ENCODE assay signal across 6 cellular contexts in the genomic region with DNA sequence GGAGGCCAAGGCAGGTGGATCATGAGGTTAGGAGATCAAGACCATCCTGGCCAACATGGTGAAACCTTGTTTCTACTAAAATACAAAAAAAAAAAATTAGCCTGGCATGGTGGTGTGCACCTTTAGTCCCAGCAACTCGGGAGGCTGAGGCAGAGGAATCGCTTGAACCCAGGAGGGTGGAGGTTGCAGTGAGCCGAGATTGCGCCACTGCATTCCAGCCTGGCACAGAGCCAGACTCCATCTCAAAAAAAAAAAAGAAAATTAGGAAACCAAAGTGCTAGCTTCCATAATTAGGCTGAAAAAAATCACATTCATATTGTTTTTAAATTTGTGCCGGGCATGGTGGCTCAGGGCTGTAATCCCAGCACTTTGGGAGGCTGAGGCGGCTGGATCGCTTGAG. TPM values are rescaled to one million over a fixed set of nuclear protein-coding genes. Genes with fewer than 3 reads are reported as not detected.
DNase-seq lines count a peak whose midpoint lies in the region; ATAC-seq, FAIRE-seq and TF ChIP-seq lines count a peak whose summit lies in the region.
"Not testable (repeated sequence)": the region's sequence is repeated elsewhere in the genome, so short reads cannot be mapped to it uniquely, and the experiment has no call there.

No MANE protein-coding gene starts in this region.

- H4K20me1 ChIP-seq in PC-9 (ENCODE audit: insufficient read depth); K562 (replicated peaks; ENCODE audit: control insufficient read depth, insufficient read depth, low read length); HepG2 (ENCODE audit: insufficient read depth, low read length): not testable (repeated sequence)

- H3K27ac ChIP-seq in HEK293 (ENCODE audit: extremely low read depth, low read depth, low read length); K562 (ENCODE audit: extremely low read depth, low read depth, low read length); HepG2 (ENCODE audit: extremely low read length, insufficient read depth, low read length): not testable (repeated sequence)
- H3K27ac ChIP-seq in PC-9 (peak overlapping the region; percentile 87), right atrium auricular region (peak overlapping the region; percentile 69 to 85), thyroid gland (peak overlapping the region in 2 of 3 donors; percentile 85 to 97)

- H3K79me2 ChIP-seq in PC-9 (ENCODE audit: low read depth) (peaks cover 97% of the 10 kb centered on the region), K562 (ENCODE audit: control insufficient read depth, insufficient read depth, low read length) (peaks cover 30% of the 10 kb centered on the region), HepG2 (ENCODE audit: insufficient read depth, low read length) (peaks cover 97% of the 10 kb centered on the region)

- not testable (repeated sequence) for H3K4me3 ChIP-seq in HEK293 (ENCODE audit: low read depth, low read length); PC-9; K562; right atrium auricular region; HepG2 (replicated peaks in 1 of 3; ENCODE audit: insufficient read depth in 1 of 3, low read depth in 2 of 3, low read length in 3 of 3); thyroid gland (replicated peaks in 1 of 3)

- H3K9me2 ChIP-seq in PC-9 (ENCODE audit: insufficient read depth), result not testable (repeated sequence)

- BruUV-seq in PC-9 (replicated peaks; lab: Mats Ljungman, UMichigan); K562 (replicated peaks; lab: Mats Ljungman, UMichigan); HepG2 (replicated peaks; lab: Mats Ljungman, UMichigan): not testable (repeated sequence)

- TF ChIP-seq POLR2A in K562 (conservative IDR thresholded peaks at IDR 0.05); HepG2 (IDR thresholded peaks at IDR 0.05; ENCODE audit: insufficient read depth in 1 of 2, low read depth in 2 of 2, low read length in 2 of 2); thyroid gland (IDR thresholded peaks at IDR 0.05): not testable (repeated sequence)

- not testable (repeated sequence) for H3K27me3 ChIP-seq in PC-9 (ENCODE audit: insufficient read depth, low read depth); K562 (ENCODE audit: control insufficient read depth in 2 of 2, insufficient read depth in 2 of 2, low read length in 2 of 2); right atrium auricular region; HepG2 (ENCODE audit: control insufficient read depth in 1 of 2, insufficient read depth in 2 of 2, low read length in 2 of 2); thyroid gland

- TF ChIP-seq RAD21 in K562 (CRISPR knock-in tag; conservative IDR thresholded peaks at IDR 0.05 in 1 of 2, IDR thresholded peaks at IDR 0.05 in 1 of 2); HepG2 (CRISPR knock-in tag; IDR thresholded peaks at IDR 0.05): not testable (repeated sequence)

- H3F3A ChIP-seq in PC-9 (ENCODE audit: insufficient read depth, low read depth), result peaks cover 31% of the 10 kb centered on the region

- H3K4me1 ChIP-seq in HEK293 (ENCODE audit: control insufficient read depth, insufficient read depth, low read length) (peaks cover 41% of the 10 kb centered on the region), PC-9 (replicated peaks; ENCODE audit: insufficient read depth) (peaks cover 55% of the 10 kb centered on the region), right atrium auricular region (peaks cover 0 to 67% of the 10 kb centered on the region in 2 donors), HepG2 (ENCODE audit: insufficient read depth, low read length) (peaks cover 92% of the 10 kb centered on the region), thyroid gland (peaks cover 38 to 56% of the 10 kb centered on the region in 2 donors)
- not testable (repeated sequence) for H3K4me1 ChIP-seq in K562 (replicated peaks in 1 of 2; ENCODE audit: control insufficient read depth in 2 of 2, insufficient read depth in 2 of 2, low read length in 2 of 2)

- not testable (repeated sequence) for FAIRE-seq in K562 (lab: Jason Lieb, UNC); HepG2 (lab: Jason Lieb, UNC)

- POLR2A ChIA-PET in HEK293 (lab: Yijun Ruan, JAX); HepG2 (lab: Yijun Ruan, JAX): not testable (repeated sequence)
- POLR2A ChIA-PET in PC-9 (lab: Charles Lee; ENCODE audit: unreplicated experiment), result interaction anchor here (0.9 kb wide), 1 partner anchor 11 kb away, joined by 7 read pairs; no protein-coding TSS in a partner anchor
- POLR2A ChIA-PET in K562 (lab: Yijun Ruan, JAX), result interaction anchor here (2.4 to 7.0 kb wide), 2 partner anchors 11 to 12 kb away, joined by 15 to 54 read pairs; no protein-coding TSS in a partner anchor

- intact Hi-C loops in PC-9 (cut with micrococcal nuclease; ENCODE audit: unreplicated experiment); K562 (cut with micrococcal nuclease); HepG2 (cut with micrococcal nuclease; ENCODE audit: unreplicated experiment); thyroid gland (cut with DNase I): not testable (repeated sequence)

- ATAC-seq in K562, HepG2: not testable (repeated sequence)

- not testable (repeated sequence) for H2AFZ ChIP-seq in PC-9; K562 (ENCODE audit: low read depth, low read length); HepG2 (ENCODE audit: low read length)

- not testable (repeated sequence) for H3K9me1 ChIP-seq in K562 (ENCODE audit: control insufficient read depth, insufficient read depth, low read length)

- not testable (repeated sequence) for H3K9me3 ChIP-seq in HEK293 (ENCODE audit: control insufficient read depth, insufficient read depth, low read depth, low read length); PC-9 (ENCODE audit: insufficient read depth, low read depth); K562 (replicated peaks; ENCODE audit: control insufficient read depth, insufficient read depth, low read depth, low read length); right atrium auricular region; HepG2 (ENCODE audit: low read length); thyroid gland

- 87% methylated on average over 7 of the region's 7 CpGs for WGBS in K562 (ENCODE audit: insufficient coverage, low coverage, missing lambda C conversion rate)
- WGBS in HepG2 (ENCODE audit: low lambda C conversion rate), result 94% methylated on average over 7 of the region's 7 CpGs
- WGBS in thyroid gland, 2 donors, result 90 to 92% methylated on average over 7 of the region's 7 CpGs

- CTCF ChIA-PET in HEK293 (lab: Yijun Ruan, JAX), result interaction anchor here (1.3 to 3.9 kb wide), 2 partner anchors 10 to 45 kb away, joined by 4 to 21 read pairs; no protein-coding TSS in a partner anchor
- CTCF ChIA-PET in PC-9 (lab: Charles Lee), result interaction anchor here (1.0 kb wide), 1 partner anchor 100 kb away, joined by 3 read pairs; no protein-coding TSS in a partner anchor
- CTCF ChIA-PET in K562 (lab: Yijun Ruan, JAX; ENCODE audit: low intra/inter-chr PET ratio); HepG2 (lab: Yijun Ruan, JAX; ENCODE audit: low intra/inter-chr PET ratio, low total read pairs): not testable (repeated sequence)

- in situ Hi-C loops in K562 (cut with MboI); HepG2 (cut with HindIII; ENCODE audit: extremely low pct_ligation_motif_present, low pct_unique_long_range_greater_than_20kb): not testable (repeated sequence)

- H3K9ac ChIP-seq in K562 (ENCODE audit: insufficient read depth in 1 of 2, low read depth in 2 of 2, low read length in 2 of 2); HepG2 (ENCODE audit: insufficient read depth, low read depth, low read length): not testable (repeated sequence)

- DNase-seq in PC-9; K562 (ENCODE audit: extremely low read depth in 1 of 4, low spot score in 3 of 4); right atrium auricular region (ENCODE audit: low spot score); HepG2 (ENCODE audit: low spot score); thyroid gland: not testable (repeated sequence)

- H3K36me3 ChIP-seq in HEK293 (ENCODE audit: control insufficient read depth in 2 of 2, insufficient read depth in 1 of 2, low read length in 2 of 2); PC-9 (ENCODE audit: low read depth); K562 (ENCODE audit: control insufficient read depth, insufficient read depth, low read length); right atrium auricular region; thyroid gland: not testable (repeated sequence)
- peaks cover 0 to 13% of the 10 kb centered on the region in 2 experiments; a peak in 4 of 5 replicates for H3K36me3 ChIP-seq in HepG2 (replicated peaks in 1 of 2; ENCODE audit: control insufficient read depth in 1 of 2, insufficient read depth in 2 of 2, low read length in 2 of 2)

- TF ChIP-seq EP300 in K562 (IDR thresholded peaks at IDR 0.05; ENCODE audit: low read length); HepG2 (IDR thresholded peaks at IDR 0.05; ENCODE audit: low read depth in 2 of 2, low read length in 2 of 2); HepG2 (CRISPR knock-in tag; IDR thresholded peaks at IDR 0.05; ENCODE audit: borderline replicate concordance): not testable (repeated sequence)

- not testable (repeated sequence) for H3K4me2 ChIP-seq in PC-9; K562 (ENCODE audit: insufficient read depth, low read length); HepG2 (ENCODE audit: low read depth, low read length)

- not testable (repeated sequence) for TF ChIP-seq CTCF in HEK293 (tag by site-specific recombination; IDR thresholded peaks at IDR 0.05); PC-9 (conservative IDR thresholded peaks at IDR 0.05); K562 (IDR thresholded peaks at IDR 0.05 in 2 of 3, conservative IDR thresholded peaks at IDR 0.05 in 1 of 3; ENCODE audit: insufficient read depth in 2 of 3, low read depth in 1 of 3, low read length in 3 of 3); right atrium auricular region (IDR thresholded peaks at IDR 0.05); HepG2 (CRISPR knock-in tag; IDR thresholded peaks at IDR 0.05); thyroid gland (IDR thresholded peaks at IDR 0.05)

RNA-seq across cellular contexts. Expression of gene LMTK2, which starts 14.7 kb away (rescaled TPM):
- total RNA-seq in PC-9 (2021) (33.3 and 37.1 TPM in 2 replicates), K562 (2014; rRNA removed) (6.4 and 7.7 TPM in 2 replicates), K562 (2014; rRNA removed; fragmentation: Illumina TruSeq; extraction: Trizol) (6.3 and 7.1 TPM in 2 replicates), K562 (2015; rRNA removed; fragmentation: Illumina TruSeq; extraction: Trizol) (7.7 and 7.8 TPM in 2 replicates), K562 (2021) (14.3 and 16.4 TPM in 2 replicates), right atrium auricular region (10 to 100 TPM; 39.2 to 54.1 TPM), HepG2 (2016; rRNA removed; fragmentation: Illumina TruSeq; extraction: Trizol) (8.1 and 9.5 TPM in 2 replicates), thyroid gland (10 to 100 TPM; 22.0 to 36.5 (median 26.6) TPM)
- total RNA-seq in K562 (2011; cell fraction: chromatin; rRNA removed; ENCODE audit: low replicate concordance), result 21.6 and 22.5 TPM in 2 replicates
- total RNA-seq in K562 (2011; cell fraction: nucleolus; rRNA removed), result 17.4 and 19.2 TPM in 2 replicates
- 22.9 and 28.6 TPM in 2 replicates for total RNA-seq in K562 (2011; cell fraction: nucleoplasm; rRNA removed)
- polyA plus RNA-seq in K562 (2011; rRNA removed) (3.3 and 3.6 TPM in 2 replicates), K562 (2014; fragmentation: Illumina TruSeq; extraction: Trizol) (8.3 and 8.4 TPM in 2 replicates), K562 (2014; fragmentation: Nextera tagmentation; extraction: Ambion mirVana) (1 to 10 TPM in 1 of 2 experiments, under 1 TPM in 1; 0.78 to 1.8 TPM), K562 (2014; rRNA removed) (6.2 and 6.5 TPM in 2 replicates), HepG2 (2011; rRNA removed) (11.7 and 12.1 TPM in 2 replicates)
- 2.3 and 3.7 TPM in 2 replicates for polyA plus RNA-seq in K562 (2011; cell fraction: cytosol; rRNA removed)
- 3.9 and 7.0 TPM in 2 replicates for polyA plus RNA-seq in K562 (2011; cell fraction: nucleus; rRNA removed)
- 5.3 and 6.1 TPM in 2 replicates for polyA plus RNA-seq in K562 (2012)
- 5.7 and 7.3 TPM in 2 replicates for polyA minus RNA-seq in K562 (2011; rRNA and poly(A)+ RNA removed)
- polyA minus RNA-seq in K562 (2011; cell fraction: cytosol; rRNA and poly(A)+ RNA removed), result 9.5 and 10.7 TPM in 2 replicates
- polyA minus RNA-seq in K562 (2011; cell fraction: nucleus; rRNA and poly(A)+ RNA removed), result 4.1 and 5.1 TPM in 2 replicates
- 2.7 and 3.2 TPM in 2 replicates for total RNA-seq in HepG2 (2016; cell fraction: cytosol; rRNA removed; fragmentation: Illumina TruSeq; extraction: Trizol; ENCODE audit: low read depth)
- 6.1 and 10.1 TPM in 2 replicates for total RNA-seq in HepG2 (2016; cell fraction: insoluble cytoplasmic fraction; rRNA removed; fragmentation: Illumina TruSeq; extraction: Trizol)
- total RNA-seq in HepG2 (2016; cell fraction: membrane; rRNA removed; fragmentation: Illumina TruSeq; extraction: Trizol), result 6.2 and 7.5 TPM in 2 replicates
- total RNA-seq in HepG2 (2016; cell fraction: nucleus; rRNA removed; fragmentation: Illumina TruSeq; extraction: Trizol), result 14.1 and 16.3 TPM in 2 replicates
- polyA plus RNA-seq in HepG2 (2011; cell fraction: cytosol; rRNA removed), result 7.9 and 8.0 TPM in 2 replicates
- 16.6 and 18.4 TPM in 2 replicates for polyA plus RNA-seq in HepG2 (2011; cell fraction: nucleus; rRNA removed)
- 10.0 and 10.9 TPM in 2 replicates for polyA plus RNA-seq in HepG2 (2012)
- 0.40 and 0.69 TPM in 2 replicates for polyA plus RNA-seq in HepG2 (2016; cell fraction: cytosol; fragmentation: Illumina TruSeq; extraction: Trizol; ENCODE audit: low read depth)
- polyA plus RNA-seq in HepG2 (2016; cell fraction: insoluble cytoplasmic fraction; fragmentation: Illumina TruSeq; extraction: Trizol; ENCODE audit: low read depth), result 4.0 and 4.3 TPM in 2 replicates
- 0.68 and 0.84 TPM in 2 replicates for polyA plus RNA-seq in HepG2 (2016; cell fraction: membrane; fragmentation: Illumina TruSeq; extraction: Trizol; ENCODE audit: low read depth)
- polyA plus RNA-seq in HepG2 (2016; cell fraction: nucleus; fragmentation: Illumina TruSeq; extraction: Trizol; ENCODE audit: insufficient read depth, low read depth), result 19.4 and 20.9 TPM in 2 replicates
- polyA minus RNA-seq in HepG2 (2011; rRNA and poly(A)+ RNA removed; ENCODE audit: low replicate concordance), result 19.1 and 27.7 TPM in 2 replicates
- polyA minus RNA-seq in HepG2 (2011; cell fraction: cytosol; rRNA and poly(A)+ RNA removed), result 24.0 and 26.3 TPM in 2 replicates
- polyA minus RNA-seq in HepG2 (2011; cell fraction: nucleus; rRNA and poly(A)+ RNA removed), result 19.1 and 20.0 TPM in 2 replicates
